In the genomic region with DNA sequence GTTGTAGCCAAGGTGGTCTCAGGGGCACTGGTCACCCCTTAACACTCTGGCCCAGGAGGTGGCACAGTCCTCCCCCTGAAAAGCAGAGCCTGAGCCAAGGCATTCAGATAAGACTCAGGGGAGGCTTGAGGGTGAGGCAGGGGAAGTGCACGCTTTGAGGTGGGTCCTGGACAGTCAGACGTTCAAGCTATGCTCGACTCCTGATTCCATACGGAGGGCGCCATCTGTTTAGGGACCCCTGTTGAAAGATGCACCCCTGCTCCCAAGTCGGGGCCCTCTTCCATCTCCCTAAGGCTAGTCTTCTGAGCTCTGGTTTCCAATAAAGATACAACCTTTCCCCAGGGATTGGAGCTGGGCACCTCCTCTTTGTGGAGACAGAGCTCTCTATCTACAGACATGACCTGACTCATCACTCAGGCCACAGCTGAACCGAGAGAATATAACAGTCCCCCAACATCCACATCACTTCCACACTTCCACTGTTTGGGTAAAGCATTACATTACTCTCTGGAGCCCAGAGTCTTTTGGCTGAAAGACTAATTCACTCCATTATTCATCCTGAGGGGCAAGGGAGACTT, we compare ENCODE assay signal across 14 cellular contexts. TPM values are rescaled to one million over a fixed set of nuclear protein-coding genes. Genes with fewer than 3 reads are reported as not detected.
DNase-seq lines count a peak whose midpoint lies in the region; ATAC-seq and TF ChIP-seq lines count a peak whose summit lies in the region.
"Had no signal": no experiment of that assay in that cellular context is flagged by ENCODE, and none has a peak within 500 bp of the region (broad histone marks: within the 10 kb centered on the region; RNA-seq: fewer than 3 reads in every experiment).

No MANE protein-coding gene starts in this region.

- H2AFZ ChIP-seq in fibroblast of lung (ENCODE audit: low read length) = no peak overlapping the region
- no peak overlapping the region for H2AFZ ChIP-seq in neuronal stem cell (ENCODE audit: low read length)

- H3K79me1 ChIP-seq in neuronal stem cell (ENCODE audit: low read depth, low read length) = no peaks in the 10 kb centered on the region

- peak overlapping the region; percentile 44 for H2BK15ac ChIP-seq in neuronal stem cell (ENCODE audit: low read length)

- H3K9me3 ChIP-seq in fibroblast of lung (ENCODE audit: control insufficient read depth, insufficient read depth, low read depth, low read length) (no peaks in the 10 kb centered on the region), neuronal stem cell (replicated peaks in 1 of 2; ENCODE audit: control insufficient read depth in 2 of 2, insufficient read depth in 1 of 2, low read depth in 1 of 2, low read length in 2 of 2) (no peaks in the 10 kb centered on the region)

- no peak overlapping the region for H2BK5ac ChIP-seq in neuronal stem cell (ENCODE audit: low read length)

- H3K4me3 ChIP-seq in fibroblast of lung (replicated peaks in 1 of 4; ENCODE audit: control extremely low read depth in 1 of 4, insufficient read depth in 1 of 4, low read depth in 3 of 4, low read length in 4 of 4) (no peak overlapping the region), neuronal stem cell (ENCODE audit: low read length in 2 of 2) (no peak overlapping the region)

- peak overlapping the region; percentile 63 for H3K27ac ChIP-seq in fibroblast of lung (ENCODE audit: insufficient read depth, low read length)
- H3K27ac ChIP-seq in neuronal stem cell (replicated peaks; ENCODE audit: low read length) = no peak overlapping the region

- TF ChIP-seq CTCF in fibroblast of lung (conservative IDR thresholded peaks at IDR 0.05 in 1 of 2, IDR thresholded peaks at IDR 0.05 in 1 of 2; ENCODE audit: low read depth in 1 of 2, low read length in 2 of 2) = no peak

- H2BK120ac ChIP-seq in neuronal stem cell (ENCODE audit: low read depth, low read length) = no peak overlapping the region

- H3K18ac ChIP-seq in neuronal stem cell (ENCODE audit: low read length) = no peak overlapping the region

- H3K4me2 ChIP-seq in fibroblast of lung (ENCODE audit: extremely low read depth, insufficient read depth, low read length) (peak overlapping the region; percentile 15), neuronal stem cell (ENCODE audit: insufficient read depth, low read length, poor library complexity, severe bottlenecking) (no peak overlapping the region)

- H3K4me1 ChIP-seq in fibroblast of lung (ENCODE audit: control insufficient read depth, extremely low read depth, insufficient read depth, low read length) (peaks cover 31% of the 10 kb centered on the region), neuronal stem cell (ENCODE audit: control insufficient read depth in 2 of 2, insufficient read depth in 1 of 2, low read depth in 1 of 2, low read length in 2 of 2) (peaks cover 3 to 5% of the 10 kb centered on the region in 2 donors)

- H4K8ac ChIP-seq in neuronal stem cell (ENCODE audit: low read depth, low read length) = no peak overlapping the region

- H3K36me3 ChIP-seq in fibroblast of lung (ENCODE audit: control insufficient read depth, insufficient read depth, low read length) (no peaks in the 10 kb centered on the region), neuronal stem cell (replicated peaks in 1 of 2; ENCODE audit: control insufficient read depth in 2 of 2, insufficient read depth in 2 of 2, low read length in 2 of 2) (no peaks in the 10 kb centered on the region)

- peak; percentile 30 for DNase-seq in A172 (ENCODE audit: low spot score)
- peak; percentile 58 for DNase-seq in M059J (ENCODE audit: low read depth)
- no peak for DNase-seq in fibroblast of lung (ENCODE audit: low read depth in 2 of 2)
- no peak for DNase-seq in neuronal stem cell (ENCODE audit: low spot score)
- no peak for DNase-seq in NCI-H524 treated with DMSO at 0.1 percent for 48 hours (lab: John Stamatoyannopoulos, UW)
- DNase-seq in NCI-H2029 (lab: John Stamatoyannopoulos, UW) = no peak
- DNase-seq: activated CD4-positive, alpha-beta T cell treated with anti-CD3 and anti-CD28 coated beads, Interleukin-2, amount 10 ng/mL, durations not matched to agents 7 days and 5 days; naive thymus-derived CD8-positive, alpha-beta T cell; NCI-H2171 had no signal

- H3K27me3 ChIP-seq in fibroblast of lung (ENCODE audit: control insufficient read depth, insufficient read depth, low read length) (no peaks in the 10 kb centered on the region), neuronal stem cell (ENCODE audit: control insufficient read depth in 3 of 3, insufficient read depth in 3 of 3, low read depth in 1 of 3, low read length in 3 of 3) (peaks cover 0 to 7% (median 0%) of the 10 kb centered on the region in 3 experiments)

- ATAC-seq in HG03045 (IDR thresholded peaks at IDR 0.05; ENCODE audit: unreplicated experiment) (no peak), HG02970 (IDR thresholded peaks at IDR 0.05; ENCODE audit: low FRiP score, unreplicated experiment) (no peak)
- ATAC-seq: HCT116; naive thymus-derived CD8-positive, alpha-beta T cell had no signal

- H2BK12ac ChIP-seq in neuronal stem cell (ENCODE audit: low read length) = no peak overlapping the region

- no CpG with 5 or more reads among the region's 7 CpGs for WGBS in neuronal stem cell (ENCODE audit: extremely low coverage in 2 of 2, insufficient read length in 2 of 2, insufficient replicate concordance in 1 of 2), 2 donors

- no peaks in the 10 kb centered on the region for H4K20me1 ChIP-seq in fibroblast of lung (ENCODE audit: control insufficient read depth, extremely low read depth, insufficient read depth, low read length)

- no peak overlapping the region for H4K91ac ChIP-seq in neuronal stem cell (ENCODE audit: low read depth, low read length, poor library complexity)

- no peak overlapping the region for H3K4ac ChIP-seq in neuronal stem cell (ENCODE audit: low read length)

- H3K14ac ChIP-seq in neuronal stem cell (ENCODE audit: low read length) = no peak overlapping the region

- no peak overlapping the region for H3K9ac ChIP-seq in fibroblast of lung (ENCODE audit: insufficient read depth, low read length)
- no peak overlapping the region for H3K9ac ChIP-seq in neuronal stem cell (ENCODE audit: low read depth, low read length, poor library complexity)

- peak overlapping the region; percentile 18 for H2AK5ac ChIP-seq in neuronal stem cell (ENCODE audit: low read depth, low read length)

- H3K23ac ChIP-seq in neuronal stem cell (ENCODE audit: low read depth, low read length, poor library complexity) = no peak overlapping the region

- no peaks in the 10 kb centered on the region for H3K79me2 ChIP-seq in fibroblast of lung (ENCODE audit: control insufficient read depth, insufficient read depth, low read length)

RNA-seq across cellular contexts. Expression of a gene that starts 13.1 kb away (rescaled TPM):
- 0.24 and 3.3 TPM in 2 replicates for total RNA-seq in A172 (2014; rRNA removed; shearing (Covaris generic))
- total RNA-seq in M059J (2014; rRNA removed; shearing (Covaris generic)) = not detected in 2 replicates
- 3.0 and 17.5 TPM in 2 replicates for total RNA-seq in fibroblast of lung
- polyA plus RNA-seq in fibroblast of lung = 4.2 and 42.8 TPM in 2 replicates
- polyA plus RNA-seq in fibroblast of lung (2012) = 3.6 and 31.3 TPM in 2 replicates
- polyA minus RNA-seq in fibroblast of lung (ENCODE audit: low replicate concordance) = 2.0 and 22.4 TPM in 2 replicates
- 0.24 TPM for polyA plus RNA-seq in neuronal stem cell (2013, experiment 1 of 2)
- polyA plus RNA-seq in neuronal stem cell (2013, experiment 2 of 2) = 0.21 TPM
- total RNA-seq: activated CD4-positive, alpha-beta T cell treated with anti-CD3 and anti-CD28 coated beads, Interleukin-2, amount 10 ng/mL, durations not matched to agents 7 days and 5 days; naive thymus-derived CD8-positive, alpha-beta T cell; T-helper 1 cell treated with Interleukin-12 subunit alpha and Interleukin-12 subunit beta and Interleukin-4 antibody, amounts not matched to agents 30 ng/mL and 1 ng/mL, for 36 hours had no signal
- polyA plus RNA-seq: IgD-negative memory B cell; naive thymus-derived CD8-positive, alpha-beta T cell had no signal

RNA-seq across cellular contexts. Expression of a gene that starts 23.9 kb away (rescaled TPM):
- total RNA-seq in A172 (2014; rRNA removed; shearing (Covaris generic)) = 0.36 and 0.38 TPM in 2 replicates
- total RNA-seq in M059J (2014; rRNA removed; shearing (Covaris generic)) = not detected in 2 replicates
- total RNA-seq in fibroblast of lung = 0.17 and 0.26 TPM in 2 replicates
- polyA plus RNA-seq in fibroblast of lung = 0.71 and 5.5 TPM in 2 replicates
- polyA plus RNA-seq in fibroblast of lung (2012) = 1.1 and 11.3 TPM in 2 replicates
- polyA minus RNA-seq in fibroblast of lung (ENCODE audit: low replicate concordance) = 2.2 and 9.4 TPM in 2 replicates
- not detected for polyA plus RNA-seq in neuronal stem cell (2013, experiment 1 of 2)
- not detected for polyA plus RNA-seq in neuronal stem cell (2013, experiment 2 of 2)
- total RNA-seq: activated CD4-positive, alpha-beta T cell treated with anti-CD3 and anti-CD28 coated beads, Interleukin-2, amount 10 ng/mL, durations not matched to agents 7 days and 5 days; naive thymus-derived CD8-positive, alpha-beta T cell; T-helper 1 cell treated with Interleukin-12 subunit alpha and Interleukin-12 subunit beta and Interleukin-4 antibody, amounts not matched to agents 30 ng/mL and 1 ng/mL, for 36 hours had no signal
- polyA plus RNA-seq: IgD-negative memory B cell; naive thymus-derived CD8-positive, alpha-beta T cell had no signal

RNA-seq across cellular contexts. Expression of a gene that starts 29.9 kb away (rescaled TPM):
- total RNA-seq in A172 (2014; rRNA removed; shearing (Covaris generic)) = 0.14 TPM in 1 of 2 replicates, not detected in the other
- total RNA-seq in M059J (2014; rRNA removed; shearing (Covaris generic)) = not detected in 2 replicates
- not detected in 2 replicates for total RNA-seq in fibroblast of lung
- polyA plus RNA-seq in fibroblast of lung = not detected in 2 replicates
- not detected in 2 replicates for polyA plus RNA-seq in fibroblast of lung (2012)
- polyA minus RNA-seq in fibroblast of lung (ENCODE audit: low replicate concordance) = not detected in 2 replicates
- polyA plus RNA-seq in neuronal stem cell (2013, experiment 1 of 2) = 0.04 TPM
- not detected for polyA plus RNA-seq in neuronal stem cell (2013, experiment 2 of 2)

Comparison
In these comparisons a context has a peak if more than half of its experiments do, and no peak if none do; other contexts are left out.
1. DNase-seq: peak in A172 (single experiment) and M059J (single experiment); none in fibroblast of lung (0 of 2), neuronal stem cell (single experiment), NCI-H524 treated with DMSO at 0.1 percent for 48 hours (single experiment) and NCI-H2029 (single experiment).